Comparison of ENCODE assay signal across 29 cellular contexts in the genomic region with DNA sequence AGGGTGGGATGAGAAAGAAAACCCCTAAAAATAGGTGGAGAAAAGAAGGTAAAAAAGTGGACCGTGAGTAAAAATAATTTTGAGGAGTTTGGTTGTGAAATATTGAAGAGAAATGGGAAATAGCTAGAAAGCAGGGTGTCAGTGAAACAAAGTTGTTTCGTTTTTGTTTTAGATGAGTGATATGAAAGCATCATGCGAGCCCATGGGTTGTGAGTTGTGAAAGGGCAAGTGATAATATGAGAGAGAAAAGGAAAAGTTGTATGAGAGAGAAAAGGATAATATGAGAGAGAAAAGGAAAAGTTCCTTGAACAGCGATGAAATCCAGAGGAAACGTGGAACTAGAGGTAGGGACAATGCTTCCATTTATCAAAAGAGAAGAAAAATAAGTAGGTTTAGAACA. TPM values are rescaled to one million over a fixed set of nuclear protein-coding genes. Genes with fewer than 3 reads are reported as not detected.
"Had no signal": no experiment of that assay in that cellular context is flagged by ENCODE, and none has a peak within 500 bp of the region (broad histone marks: within the 10 kb centered on the region; RNA-seq: fewer than 3 reads in every experiment).

No MANE protein-coding gene starts in this region.

- H3K36me3 Mint-ChIP-seq: natural killer cell treated with Interleukin-12 subunit alpha and Interleukin-12 subunit beta and Interleukin-15 and Interleukin-18, amount 100 ng/mL, for 72 hours; stimulated activated memory B cell treated with anti-CD40 and anti-IgM and Interleukin-4, amounts not matched to agents 10 μg/mL and 1 μg/mL and 100 μg/mL, for 72 hours had no signal

- DNase-seq: dermis blood vessel endothelial cell; esophagus squamous epithelium; foreskin fibroblast; head of caudate nucleus; left colon; left ventricle myocardium superior; mesenchymal stem cell; midbrain; retina; spleen; stimulated activated CD4-positive, alpha-beta T cell treated with anti-CD3 and anti-CD28 coated beads, Interleukin-15, amount 100 ng/mL, for 24 hours; stimulated activated CD4-positive, alpha-beta T cell treated with anti-CD3 and anti-CD28 coated beads, Interleukin-1b, Interleukin-23, amount 100 ng/mL, for 48 hours; stimulated activated CD4-positive, alpha-beta T cell treated with anti-CD3 and anti-CD28 coated beads, Interleukin-4, amount 100 ng/mL, for 24 hours; tibial artery; upper lobe of left lung had no signal

- H3K36me3 ChIP-seq: esophagus squamous epithelium, prostate gland, spleen, tibial artery, upper lobe of left lung, vagina had no signal

- ATAC-seq: left colon; left ventricle myocardium superior; sciatic nerve; stimulated activated memory B cell treated with anti-CD40 and anti-IgM and Interleukin-4, amounts not matched to agents 10 μg/mL and 1 μg/mL and 100 μg/mL, for 72 hours had no signal

- H3K9me3 Mint-ChIP-seq: natural killer cell treated with Interleukin-12 subunit alpha and Interleukin-12 subunit beta and Interleukin-15 and Interleukin-18, amount 100 ng/mL, for 72 hours; stimulated activated memory B cell treated with anti-CD40 and anti-IgM and Interleukin-4, amounts not matched to agents 10 μg/mL and 1 μg/mL and 100 μg/mL, for 72 hours; stimulated activated naive CD8-positive, alpha-beta T cell treated with anti-CD3 and anti-CD28 coated beads, Interleukin-15, Interleukin-2, amounts not matched to agents 100 ng/mL and 50 ng/mL, for 24 hours had no signal

- H3K4me1 ChIP-seq: prostate gland, tibial artery, vagina had no signal

- H3K4me2 ChIP-seq: hepatocyte had no signal

- H3K9ac ChIP-seq: parathyroid adenoma had no signal

- H3K79me2 ChIP-seq: hepatocyte, parathyroid adenoma had no signal

- H3K4me1 Mint-ChIP-seq: stimulated activated memory B cell treated with anti-CD40 and anti-IgM and Interleukin-4, amounts not matched to agents 10 μg/mL and 1 μg/mL and 100 μg/mL, for 72 hours had no signal

- H3K27me3 Mint-ChIP-seq: stimulated activated memory B cell treated with anti-CD40 and anti-IgM and Interleukin-4, amounts not matched to agents 10 μg/mL and 1 μg/mL and 100 μg/mL, for 72 hours had no signal

- H3K9me3 ChIP-seq: esophagus squamous epithelium, prostate gland, spleen, tibial artery, upper lobe of left lung, vagina had no signal

- H3K27ac Mint-ChIP-seq: natural killer cell treated with Interleukin-12 subunit alpha and Interleukin-12 subunit beta and Interleukin-15 and Interleukin-18, amount 100 ng/mL, for 72 hours; stimulated activated memory B cell treated with anti-CD40 and anti-IgM and Interleukin-4, amounts not matched to agents 10 μg/mL and 1 μg/mL and 100 μg/mL, for 72 hours; stimulated activated naive CD8-positive, alpha-beta T cell treated with anti-CD3 and anti-CD28 coated beads, Interleukin-15, Interleukin-2, amounts not matched to agents 100 ng/mL and 50 ng/mL, for 24 hours had no signal

- H2AFZ ChIP-seq: hepatocyte, parathyroid adenoma had no signal

- H3K4me3 ChIP-seq: esophagus squamous epithelium, hepatocyte, lung, prostate gland, spleen, tibial artery, upper lobe of left lung, vagina had no signal

- H3K27me3 ChIP-seq: spleen, upper lobe of left lung, vagina had no signal

- H3K27ac ChIP-seq: esophagus squamous epithelium, hepatocyte, parathyroid adenoma, prostate gland, spleen, tibial artery, upper lobe of left lung, vagina had no signal

- H3K4me3 Mint-ChIP-seq: natural killer cell treated with Interleukin-12 subunit alpha and Interleukin-12 subunit beta and Interleukin-15 and Interleukin-18, amount 100 ng/mL, for 72 hours; stimulated activated memory B cell treated with anti-CD40 and anti-IgM and Interleukin-4, amounts not matched to agents 10 μg/mL and 1 μg/mL and 100 μg/mL, for 72 hours; stimulated activated naive CD8-positive, alpha-beta T cell treated with anti-CD3 and anti-CD28 coated beads, Interleukin-15, Interleukin-2, amounts not matched to agents 100 ng/mL and 50 ng/mL, for 24 hours had no signal

RNA-seq across cellular contexts. Expression of a gene that starts 7.3 kb away (rescaled TPM):
- total RNA-seq: dermis blood vessel endothelial cell; epithelial cell of proximal tubule; esophagus squamous epithelium; hepatocyte; kidney epithelial cell; left colon; left ventricle myocardium superior; lung; natural killer cell treated with Interleukin-12 subunit alpha and Interleukin-12 subunit beta and Interleukin-15 and Interleukin-18, amount 100 ng/mL, for 72 hours; omental fat pad; prostate gland; sciatic nerve; skeletal muscle tissue; spleen; temporal lobe; upper lobe of left lung; vagina had no signal
